ENCODE assay signal across 14 cellular contexts in the genomic region with DNA sequence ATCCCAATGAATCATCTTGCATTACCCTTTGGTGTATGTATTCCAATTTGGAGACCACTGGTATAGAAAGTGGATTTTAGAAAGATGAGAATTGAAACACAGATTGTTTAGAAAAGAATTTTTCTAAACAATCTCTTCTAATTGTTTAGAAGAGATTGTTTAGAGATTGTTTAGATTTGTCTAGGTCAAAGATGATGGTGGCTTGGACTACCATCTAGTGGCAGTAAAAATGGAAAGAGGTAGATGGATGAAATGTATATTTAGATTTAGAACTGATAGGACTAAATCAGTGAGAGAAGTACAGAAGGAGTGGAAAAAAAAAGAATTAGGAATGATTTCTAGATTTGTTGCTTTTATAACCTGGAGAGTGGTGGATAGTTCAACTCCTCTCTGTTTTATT.
DNase-seq lines count a peak whose midpoint lies in the region; ATAC-seq and TF ChIP-seq lines count a peak whose summit lies in the region.
"Had no signal": no experiment of that assay in that cellular context is flagged by ENCODE, and none has a peak within 500 bp of the region (broad histone marks: within the 10 kb centered on the region; RNA-seq: fewer than 3 reads in every experiment).

No MANE protein-coding gene starts in this region.

- peaks cover 5 to 6% of the 10 kb centered on the region in 2 donors for H3K9me3 Mint-ChIP-seq in activated T-cell treated with anti-CD3 and anti-CD28 coated beads, Interleukin-2, amount 50 U/mL, for 72 hours
- peaks cover 3% of the 10 kb centered on the region for H3K9me3 Mint-ChIP-seq in activated T-cell treated with anti-CD3 and anti-CD28 coated beads, Interleukin-2, amount 50 U/mL, for 4 hours
- H3K9me3 Mint-ChIP-seq in chondrocyte (ENCODE audit: low read depth), result no peaks in the 10 kb centered on the region
- H3K9me3 Mint-ChIP-seq in activated T-cell treated with anti-CD3 and anti-CD28 coated beads, Interleukin-2, amount 50 U/mL, for 24 hours, result peaks cover 5% of the 10 kb centered on the region
- H3K9me3 Mint-ChIP-seq: mesothelial cell of epicardium had no signal

- ATAC-seq in activated T-cell treated with anti-CD3 and anti-CD28 coated beads, Interleukin-2, amount 50 U/mL, for 72 hours (replicated peaks in 1 of 2), result no peak
- ATAC-seq in activated T-cell treated with anti-CD3 and anti-CD28 coated beads, Interleukin-2, amount 50 U/mL, for 4 hours, result no peak
- ATAC-seq in GM19023 (IDR thresholded peaks at IDR 0.05; ENCODE audit: unreplicated experiment), result no peak
- ATAC-seq: gastroesophageal sphincter had no signal

- peaks cover 4 to 13% of the 10 kb centered on the region in 2 donors for H3K36me3 Mint-ChIP-seq in activated T-cell treated with anti-CD3 and anti-CD28 coated beads, Interleukin-2, amount 50 U/mL, for 72 hours (ENCODE audit: insufficient read depth in 2 of 2)
- H3K36me3 Mint-ChIP-seq in activated T-cell treated with anti-CD3 and anti-CD28 coated beads, Interleukin-2, amount 50 U/mL, for 4 hours (ENCODE audit: insufficient read depth), result no peaks in the 10 kb centered on the region
- H3K36me3 Mint-ChIP-seq in chondrocyte (ENCODE audit: low read depth), result peaks cover 5% of the 10 kb centered on the region
- no peaks in the 10 kb centered on the region for H3K36me3 Mint-ChIP-seq in activated T-cell treated with anti-CD3 and anti-CD28 coated beads, Interleukin-2, amount 50 U/mL, for 24 hours (ENCODE audit: low read depth)
- H3K36me3 Mint-ChIP-seq: mesothelial cell of epicardium had no signal

- peaks cover 11% of the 10 kb centered on the region for H3K4me1 Mint-ChIP-seq in activated T-cell treated with anti-CD3 and anti-CD28 coated beads, Interleukin-2, amount 50 U/mL, for 72 hours (ENCODE audit: low read depth)
- peaks cover 26% of the 10 kb centered on the region for H3K4me1 Mint-ChIP-seq in activated T-cell treated with anti-CD3 and anti-CD28 coated beads, Interleukin-2, amount 50 U/mL, for 4 hours (ENCODE audit: low read depth)
- H3K4me1 Mint-ChIP-seq in chondrocyte (ENCODE audit: low read depth), result peaks cover 21% of the 10 kb centered on the region
- H3K4me1 Mint-ChIP-seq in activated T-cell treated with anti-CD3 and anti-CD28 coated beads, Interleukin-2, amount 50 U/mL, for 24 hours (ENCODE audit: low read depth), result peaks cover 24% of the 10 kb centered on the region
- H3K4me1 Mint-ChIP-seq: mesothelial cell of epicardium had no signal

- no peak for DNase-seq in activated T-cell treated with anti-CD3 and anti-CD28 coated beads, Interleukin-2, amount 50 U/mL, for 72 hours
- no peak for DNase-seq in activated T-cell treated with anti-CD3 and anti-CD28 coated beads, Interleukin-2, amount 50 U/mL, for 4 hours
- DNase-seq in Kasumi-1 (lab: John Stamatoyannopoulos, UW) (peak; percentile 4 to 17), chondrocyte (ENCODE audit: low spot score) (no peak), pons (ENCODE audit: low spot score) (peak; percentile 44), COR-L47 (lab: John Stamatoyannopoulos, UW) (no peak)
- no peak for DNase-seq in activated T-cell treated with anti-CD3 and anti-CD28 coated beads, Interleukin-2, amount 50 U/mL, for 24 hours
- DNase-seq: activated naive CD4-positive, alpha-beta T cell treated with Interleukin-2 at 50 U/mL for 16 hours; DMS79; effector CD8-positive, alpha-beta T cell; NCI-H187 treated with DMSO at 0.1 percent for 48 hours had no signal

- H3K27ac Mint-ChIP-seq in activated T-cell treated with anti-CD3 and anti-CD28 coated beads, Interleukin-2, amount 50 U/mL, for 72 hours, result peak overlapping the region; percentile 31
- no peak overlapping the region for H3K27ac Mint-ChIP-seq in chondrocyte (ENCODE audit: unreplicated experiment)
- H3K27ac Mint-ChIP-seq in activated T-cell treated with anti-CD3 and anti-CD28 coated beads, Interleukin-2, amount 50 U/mL, for 24 hours, result no peak overlapping the region
- H3K27ac Mint-ChIP-seq: mesothelial cell of epicardium had no signal

- no peaks in the 10 kb centered on the region for H3K27me3 Mint-ChIP-seq in activated T-cell treated with anti-CD3 and anti-CD28 coated beads, Interleukin-2, amount 50 U/mL, for 72 hours (ENCODE audit: low read depth)
- no peaks in the 10 kb centered on the region for H3K27me3 Mint-ChIP-seq in activated T-cell treated with anti-CD3 and anti-CD28 coated beads, Interleukin-2, amount 50 U/mL, for 4 hours (ENCODE audit: low read depth)
- H3K27me3 Mint-ChIP-seq in chondrocyte (ENCODE audit: low read depth), result no peaks in the 10 kb centered on the region
- H3K27me3 Mint-ChIP-seq in activated T-cell treated with anti-CD3 and anti-CD28 coated beads, Interleukin-2, amount 50 U/mL, for 24 hours, result no peaks in the 10 kb centered on the region

- no peak overlapping the region for H3K4me3 Mint-ChIP-seq in activated T-cell treated with anti-CD3 and anti-CD28 coated beads, Interleukin-2, amount 50 U/mL, for 72 hours
- no peak overlapping the region for H3K4me3 Mint-ChIP-seq in activated T-cell treated with anti-CD3 and anti-CD28 coated beads, Interleukin-2, amount 50 U/mL, for 4 hours
- no peak overlapping the region for H3K4me3 Mint-ChIP-seq in chondrocyte (ENCODE audit: unreplicated experiment)
- H3K4me3 Mint-ChIP-seq in activated T-cell treated with anti-CD3 and anti-CD28 coated beads, Interleukin-2, amount 50 U/mL, for 24 hours, result no peak overlapping the region
- H3K4me3 Mint-ChIP-seq: mesothelial cell of epicardium had no signal

- peak; percentile 53 for TF ChIP-seq CTCF in chondrocyte (IDR thresholded peaks at IDR 0.05)

Comparison
In these comparisons a context has a peak if more than half of its experiments do, and no peak if none do; other contexts are left out.
1. DNase-seq: peak in Kasumi-1 (2 of 2) and pons (single experiment); none in activated T-cell treated with anti-CD3 and anti-CD28 coated beads, Interleukin-2, amount 50 U/mL, for 72 hours (0 of 2), activated T-cell treated with anti-CD3 and anti-CD28 coated beads, Interleukin-2, amount 50 U/mL, for 4 hours (single experiment), chondrocyte (single experiment), COR-L47 (single experiment) and activated T-cell treated with anti-CD3 and anti-CD28 coated beads, Interleukin-2, amount 50 U/mL, for 24 hours (single experiment).